In genomic region chr1:57007472-57007871, GRCh38 we compare ENCODE assay signal across 9 cellular contexts. TPM values are rescaled to one million over a fixed set of nuclear protein-coding genes. Genes with fewer than 3 reads are reported as not detected.
"Had no signal": no experiment of that assay in that cellular context is flagged by ENCODE, and none has a peak within 500 bp of the region (broad histone marks: within the 10 kb centered on the region; RNA-seq: fewer than 3 reads in every experiment).

No MANE protein-coding gene starts in this region.

- H3K27ac ChIP-seq: HL-60 had no signal

- H3K4me3 ChIP-seq: GM23338 had no signal

- DNase-seq: H9, HCEC 1CT, KBM-7 had no signal

- H3K4me2 ChIP-seq: GM23338 had no signal

- ATAC-seq: GM23338, HepG2 had no signal

- H2AFZ ChIP-seq: GM23338 had no signal

RNA-seq across cellular contexts. Expression of gene C8B, which starts 41.7 kb away (rescaled TPM):
- total RNA-seq: GM23338, H1, H9, HT1080 had no signal
- polyA plus RNA-seq: GM23338, H1, IgD-negative memory B cell had no signal
